ENCODE assay signal across 1 cellular context in genomic region chr14:103115086-103115679, GRCh38.
A peak's percentile ranks its signal among the peaks of the same experiment; 100 is the strongest.
TF ChIP-seq lines count a peak whose summit lies in the region.
"Not testable (repeated sequence)": the region's sequence is repeated elsewhere in the genome, so short reads cannot be mapped to it uniquely, and the experiment has no call there.

No MANE protein-coding gene starts in this region.

TF ChIP-seq in HepG2, 621 proteins besides CTCF, POLR2A, EP300 and RAD21 (continued from another document and continues in another):
- TF ChIP-seq ZGPAT (CRISPR knock-in tag; IDR thresholded peaks at IDR 0.05): peak; percentile 54; the same call in 1 of the 2 replicates
- 0 out of 2 replicates have a peak, but pooled peaks have one; percentile 24 for TF ChIP-seq MEF2D (CRISPR knock-in tag; IDR thresholded peaks at IDR 0.05)
- not testable (repeated sequence) for TF ChIP-seq GABPA (IDR thresholded peaks at IDR 0.05; ENCODE audit: low read depth, low read length); FOXA1 (IDR thresholded peaks at IDR 0.05); CREB1 (IDR thresholded peaks at IDR 0.05)
- peak; percentile 7; the same call in 1 of the 2 replicates for TF ChIP-seq GABPA (CRISPR knock-in tag; IDR thresholded peaks at IDR 0.05; ENCODE audit: low read depth)
- peak; percentile 97 for TF ChIP-seq ZNF326 (CRISPR knock-in tag; IDR thresholded peaks at IDR 0.05; ENCODE audit: borderline replicate concordance)
- TF ChIP-seq GLI4 (CRISPR knock-in tag; IDR thresholded peaks at IDR 0.05; ENCODE audit: borderline replicate concordance): 0 out of 2 replicates have a peak, but pooled peaks have one; percentile 38
- TF ChIP-seq ZNF550 (CRISPR knock-in tag; IDR thresholded peaks at IDR 0.05; ENCODE audit: borderline replicate concordance): 0 out of 2 replicates have a peak, but pooled peaks have one; percentile 25
- TF ChIP-seq E2F1 (CRISPR knock-in tag; IDR thresholded peaks at IDR 0.05): 0 out of 2 replicates have a peak, but pooled peaks have one; percentile 21
- TF ChIP-seq TBX2 (CRISPR knock-in tag; IDR thresholded peaks at IDR 0.05; ENCODE audit: borderline replicate concordance): 0 out of 2 replicates have a peak, but pooled peaks have one; percentile 5
- TF ChIP-seq SOX5 (CRISPR knock-in tag; IDR thresholded peaks at IDR 0.05; ENCODE audit: borderline replicate concordance): peak; percentile 42; the same call in 1 of the 2 replicates
- TF ChIP-seq ADNP (CRISPR knock-in tag; IDR thresholded peaks at IDR 0.05): peak; percentile 98
- TF ChIP-seq MXD1 (CRISPR knock-in tag; IDR thresholded peaks at IDR 0.05): 0 out of 2 replicates have a peak, but pooled peaks have one; percentile 4
- TF ChIP-seq NFYC (CRISPR knock-in tag; IDR thresholded peaks at IDR 0.05): peak; percentile 80
- peak; percentile 64 for TF ChIP-seq CBX1 (IDR thresholded peaks at IDR 0.05; ENCODE audit: low read depth)
- TF ChIP-seq AGO1 (IDR thresholded peaks at IDR 0.05; ENCODE audit: low read depth, low read length, poor library complexity, severe bottlenecking): peak; percentile 86
- 0 out of 2 replicates have a peak, but pooled peaks have one; percentile 67 for TF ChIP-seq RFXANK (CRISPR knock-in tag; IDR thresholded peaks at IDR 0.05)
- TF ChIP-seq NKX3-1 (CRISPR knock-in tag; IDR thresholded peaks at IDR 0.05): peak; percentile 28; the same call in 1 of the 2 replicates
- peak; percentile 41; the same call in 1 of the 2 replicates for TF ChIP-seq IKZF5 (CRISPR knock-in tag; IDR thresholded peaks at IDR 0.05)
- peak; percentile 82 for TF ChIP-seq NFYB (CRISPR knock-in tag; IDR thresholded peaks at IDR 0.05)
- TF ChIP-seq NR2C2 (CRISPR knock-in tag; IDR thresholded peaks at IDR 0.05; ENCODE audit: borderline replicate concordance): peak; percentile 55; the same call in 1 of the 2 replicates
- 0 out of 2 replicates have a peak, but pooled peaks have one; percentile 26 for TF ChIP-seq ZNF205 (CRISPR knock-in tag; IDR thresholded peaks at IDR 0.05)
- peak; percentile 56; the same call in 1 of the 2 replicates for TF ChIP-seq HDAC2 (CRISPR knock-in tag; IDR thresholded peaks at IDR 0.05)
- peak; percentile 29; the same call in 1 of the 2 replicates for TF ChIP-seq NCOR1 (IDR thresholded peaks at IDR 0.05; ENCODE audit: borderline replicate concordance, low read length)
- TF ChIP-seq TARDBP (CRISPR knock-in tag; IDR thresholded peaks at IDR 0.05): peak; percentile 82
- 0 out of 2 replicates have a peak, but pooled peaks have one; percentile 56 for TF ChIP-seq SAFB2 (CRISPR knock-in tag; IDR thresholded peaks at IDR 0.05; ENCODE audit: borderline replicate concordance, low read depth)
- TF ChIP-seq POLR2AphosphoS5 (IDR thresholded peaks at IDR 0.05; ENCODE audit: low read depth, low read length): peak; percentile 38; the same call in 1 of the 2 replicates
- TF ChIP-seq NR2F1 (CRISPR knock-in tag; IDR thresholded peaks at IDR 0.05): peak in 1 of 2 experiments; percentile 54; a peak in 2 of 4 replicates
- TF ChIP-seq ZC3H4 (CRISPR knock-in tag; IDR thresholded peaks at IDR 0.05; ENCODE audit: borderline replicate concordance): peak; percentile 83; the same call in 1 of the 2 replicates
- 0 out of 2 replicates have a peak, but pooled peaks have one; percentile 29 for TF ChIP-seq FOXK1 (CRISPR knock-in tag; IDR thresholded peaks at IDR 0.05; ENCODE audit: borderline replicate concordance, low read depth)
- TF ChIP-seq ZC3H13 (CRISPR knock-in tag; IDR thresholded peaks at IDR 0.05): 0 out of 2 replicates have a peak, but pooled peaks have one; percentile 5
- 0 out of 2 replicates have a peak, but pooled peaks have one; percentile 19 for TF ChIP-seq RXRA (CRISPR knock-in tag; IDR thresholded peaks at IDR 0.05)
- 0 out of 2 replicates have a peak, but pooled peaks have one; percentile 59 for TF ChIP-seq ZNF335 (CRISPR knock-in tag; IDR thresholded peaks at IDR 0.05)
- peak; percentile 39; the same call in 1 of the 2 replicates for TF ChIP-seq FOSL2 (CRISPR knock-in tag; IDR thresholded peaks at IDR 0.05)
- 0 out of 2 replicates have a peak, but pooled peaks have one; percentile 17 for TF ChIP-seq PHF21A (CRISPR knock-in tag; IDR thresholded peaks at IDR 0.05)
- TF ChIP-seq PRMT3 (CRISPR knock-in tag; IDR thresholded peaks at IDR 0.05; ENCODE audit: borderline replicate concordance, low read depth): peak; percentile 16; the same call in 1 of the 2 replicates
- 0 out of 2 replicates have a peak, but pooled peaks have one; percentile 26 for TF ChIP-seq MLX (CRISPR knock-in tag; IDR thresholded peaks at IDR 0.05)
- TF ChIP-seq ZNF574 (CRISPR knock-in tag; IDR thresholded peaks at IDR 0.05): peak; percentile 34; the same call in 1 of the 2 replicates
- TF ChIP-seq RCOR2 (CRISPR knock-in tag; IDR thresholded peaks at IDR 0.05): peak; percentile 94
- peak; percentile 51 for TF ChIP-seq FOXA1 (CRISPR knock-in tag; IDR thresholded peaks at IDR 0.05)
- 0 out of 2 replicates have a peak, but pooled peaks have one; percentile 25 for TF ChIP-seq MYPOP (CRISPR knock-in tag; IDR thresholded peaks at IDR 0.05)
- TF ChIP-seq ARID5B (CRISPR knock-in tag; IDR thresholded peaks at IDR 0.05): 0 out of 2 replicates have a peak, but pooled peaks have one; percentile 7
- TF ChIP-seq ERF (CRISPR knock-in tag; IDR thresholded peaks at IDR 0.05): peak; percentile 64; the same call in 1 of the 2 replicates
- TF ChIP-seq SMAD1 (CRISPR knock-in tag; IDR thresholded peaks at IDR 0.05; ENCODE audit: borderline replicate concordance, low read depth): peak; percentile 32; the same call in 1 of the 2 replicates
- peak; percentile 40; the same call in 1 of the 2 replicates for TF ChIP-seq CREB1 (CRISPR knock-in tag; IDR thresholded peaks at IDR 0.05)
- TF ChIP-seq SALL2 (CRISPR knock-in tag; IDR thresholded peaks at IDR 0.05): peak; percentile 64; the same call in 1 of the 2 replicates
- peak; percentile 59 for TF ChIP-seq POLR2G (IDR thresholded peaks at IDR 0.05; ENCODE audit: low read depth, low read length)
- peak; percentile 71; the same call in 1 of the 2 replicates for TF ChIP-seq REPIN1 (CRISPR knock-in tag; IDR thresholded peaks at IDR 0.05; ENCODE audit: borderline replicate concordance, low read depth)
